ENCODE assay signal across 1 cellular context in the genomic region with DNA sequence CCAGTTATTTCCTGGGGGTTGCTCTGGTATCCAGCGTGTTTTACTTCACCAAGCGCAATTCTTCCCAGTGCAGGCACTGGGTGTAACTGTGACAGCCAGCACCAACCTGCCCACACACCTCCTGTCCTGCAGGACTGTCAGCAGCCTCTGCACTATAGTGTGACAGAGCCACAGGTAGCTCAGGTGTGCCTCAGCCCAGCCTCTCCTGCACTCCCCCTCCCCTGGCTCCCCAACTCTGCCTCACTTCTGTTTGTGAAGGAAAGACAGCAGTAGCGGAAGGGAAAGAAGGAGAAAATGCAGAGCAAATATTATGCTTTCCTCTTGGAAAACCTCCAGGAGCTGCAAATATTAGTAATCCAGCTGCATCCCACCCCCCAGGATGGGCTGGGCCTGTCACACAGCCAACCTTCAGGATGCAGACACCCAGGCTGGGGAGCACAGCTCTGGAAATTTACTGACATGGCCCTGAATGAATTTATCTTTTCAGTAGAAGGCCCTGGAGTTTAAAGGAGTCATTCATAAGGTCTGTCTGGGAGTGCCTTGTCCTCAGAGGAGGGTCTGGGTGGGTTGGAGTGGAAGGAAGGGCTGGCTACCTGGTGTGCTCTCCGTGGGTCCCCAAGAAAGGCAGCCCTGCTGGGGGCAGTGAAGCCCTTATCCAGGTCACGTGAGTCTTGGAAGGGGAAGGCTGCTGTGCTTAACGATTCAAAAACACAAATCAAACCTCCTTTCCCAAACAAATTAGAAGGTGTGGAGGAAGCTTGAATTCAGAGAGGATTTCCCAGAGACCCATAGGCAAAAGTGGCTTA.
TF ChIP-seq lines count a peak whose summit lies in the region.

No MANE protein-coding gene starts in this region.

TF ChIP-seq in HepG2, 621 proteins besides CTCF, POLR2A, EP300 and RAD21:
- TF ChIP-seq PHF20 (CRISPR knock-in tag; IDR thresholded peaks at IDR 0.05) (no peak), SMARCE1 (IDR thresholded peaks at IDR 0.05; ENCODE audit: borderline replicate concordance) (no peak), KLF12 (CRISPR knock-in tag; IDR thresholded peaks at IDR 0.05; ENCODE audit: borderline replicate concordance) (no peak)
- TF ChIP-seq, protein P1, sequence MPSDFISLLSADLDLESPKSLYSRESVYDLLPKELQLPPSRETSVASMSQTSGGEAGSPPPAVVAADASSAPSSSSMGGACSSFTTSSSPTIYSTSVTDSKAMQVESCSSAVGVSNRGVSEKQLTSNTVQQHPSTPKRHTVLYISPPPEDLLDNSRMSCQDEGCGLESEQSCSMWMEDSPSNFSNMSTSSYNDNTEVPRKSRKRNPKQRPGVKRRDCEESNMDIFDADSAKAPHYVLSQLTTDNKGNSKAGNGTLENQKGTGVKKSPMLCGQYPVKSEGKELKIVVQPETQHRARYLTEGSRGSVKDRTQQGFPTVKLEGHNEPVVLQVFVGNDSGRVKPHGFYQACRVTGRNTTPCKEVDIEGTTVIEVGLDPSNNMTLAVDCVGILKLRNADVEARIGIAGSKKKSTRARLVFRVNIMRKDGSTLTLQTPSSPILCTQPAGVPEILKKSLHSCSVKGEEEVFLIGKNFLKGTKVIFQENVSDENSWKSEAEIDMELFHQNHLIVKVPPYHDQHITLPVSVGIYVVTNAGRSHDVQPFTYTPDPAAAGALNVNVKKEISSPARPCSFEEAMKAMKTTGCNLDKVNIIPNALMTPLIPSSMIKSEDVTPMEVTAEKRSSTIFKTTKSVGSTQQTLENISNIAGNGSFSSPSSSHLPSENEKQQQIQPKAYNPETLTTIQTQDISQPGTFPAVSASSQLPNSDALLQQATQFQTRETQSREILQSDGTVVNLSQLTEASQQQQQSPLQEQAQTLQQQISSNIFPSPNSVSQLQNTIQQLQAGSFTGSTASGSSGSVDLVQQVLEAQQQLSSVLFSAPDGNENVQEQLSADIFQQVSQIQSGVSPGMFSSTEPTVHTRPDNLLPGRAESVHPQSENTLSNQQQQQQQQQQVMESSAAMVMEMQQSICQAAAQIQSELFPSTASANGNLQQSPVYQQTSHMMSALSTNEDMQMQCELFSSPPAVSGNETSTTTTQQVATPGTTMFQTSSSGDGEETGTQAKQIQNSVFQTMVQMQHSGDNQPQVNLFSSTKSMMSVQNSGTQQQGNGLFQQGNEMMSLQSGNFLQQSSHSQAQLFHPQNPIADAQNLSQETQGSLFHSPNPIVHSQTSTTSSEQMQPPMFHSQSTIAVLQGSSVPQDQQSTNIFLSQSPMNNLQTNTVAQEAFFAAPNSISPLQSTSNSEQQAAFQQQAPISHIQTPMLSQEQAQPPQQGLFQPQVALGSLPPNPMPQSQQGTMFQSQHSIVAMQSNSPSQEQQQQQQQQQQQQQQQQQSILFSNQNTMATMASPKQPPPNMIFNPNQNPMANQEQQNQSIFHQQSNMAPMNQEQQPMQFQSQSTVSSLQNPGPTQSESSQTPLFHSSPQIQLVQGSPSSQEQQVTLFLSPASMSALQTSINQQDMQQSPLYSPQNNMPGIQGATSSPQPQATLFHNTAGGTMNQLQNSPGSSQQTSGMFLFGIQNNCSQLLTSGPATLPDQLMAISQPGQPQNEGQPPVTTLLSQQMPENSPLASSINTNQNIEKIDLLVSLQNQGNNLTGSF (CRISPR knock-in tag; IDR thresholded peaks at IDR 0.05) = no peak
